34 cellular contexts compared by ENCODE assay signal in genomic region chr7:143225047-143225446, GRCh38. TPM values are rescaled to one million over a fixed set of nuclear protein-coding genes. Genes with fewer than 3 reads are reported as not detected.
"Had no signal": no experiment of that assay in that cellular context is flagged by ENCODE, and none has a peak within 500 bp of the region (broad histone marks: within the 10 kb centered on the region; RNA-seq: fewer than 3 reads in every experiment).

No MANE protein-coding gene starts in this region.

- H3K4me1 ChIP-seq: right atrium auricular region, right lobe of liver, upper lobe of right lung had no signal

- H3K79me2 ChIP-seq: hepatocyte had no signal

- H3K4me2 ChIP-seq: hepatocyte, smooth muscle cell had no signal

- H2AFZ ChIP-seq: hepatocyte had no signal

- H3K27me3 ChIP-seq: hepatocyte, right atrium auricular region, right lobe of liver, tibial nerve, upper lobe of right lung had no signal

- H3K4me1 Mint-ChIP-seq: nephron; neural crest cell; stimulated activated naive CD8-positive, alpha-beta T cell treated with anti-CD3 and anti-CD28 coated beads, Interleukin-15, amount 100 ng/mL, for 72 hours had no signal

- H3K36me3 Mint-ChIP-seq: naive thymus-derived CD8-positive, alpha-beta T cell; stimulated activated memory B cell treated with anti-CD40 and anti-IgM and Interleukin-4, amounts not matched to agents 10 μg/mL and 1 μg/mL and 100 μg/mL, for 72 hours had no signal

- H3K36me3 ChIP-seq: heart right ventricle, left ventricle myocardium inferior, right atrium auricular region, right lobe of liver, tibial nerve, upper lobe of right lung had no signal

- H3K9me3 ChIP-seq: heart right ventricle, left ventricle myocardium inferior, right atrium auricular region, right lobe of liver, tibial nerve, upper lobe of right lung had no signal

- ATAC-seq: heart right ventricle; naive thymus-derived CD8-positive, alpha-beta T cell; right lobe of liver; stimulated activated memory B cell treated with anti-CD40 and anti-IgM and Interleukin-4, amounts not matched to agents 10 μg/mL and 1 μg/mL and 100 μg/mL, for 72 hours; stimulated activated naive CD8-positive, alpha-beta T cell treated with anti-CD3 and anti-CD28 coated beads, Interleukin-15, amount 100 ng/mL, for 72 hours; upper lobe of right lung had no signal

- H3K9me3 Mint-ChIP-seq: naive thymus-derived CD8-positive, alpha-beta T cell; nephron; neural crest cell; stimulated activated memory B cell treated with anti-CD40 and anti-IgM and Interleukin-4, amounts not matched to agents 10 μg/mL and 1 μg/mL and 100 μg/mL, for 72 hours; stimulated activated naive CD8-positive, alpha-beta T cell treated with anti-CD3 and anti-CD28 coated beads, Interleukin-15, amount 100 ng/mL, for 72 hours had no signal

- DNase-seq: heart right ventricle; islet precursor cell; left ventricle myocardium inferior; midbrain; naive thymus-derived CD8-positive, alpha-beta T cell; nucleus accumbens; right lobe of liver; stimulated activated CD4-positive, alpha-beta T cell treated with anti-CD3 and anti-CD28 coated beads, Interleukin-1b, Interleukin-23, amount 100 ng/mL, for 48 hours; stimulated activated CD4-positive, alpha-beta T cell treated with anti-CD3 and anti-CD28 coated beads, Interleukin-2, amount 100 ng/mL, for 48 hours; stimulated activated CD4-positive, alpha-beta T cell treated with anti-CD3 and anti-CD28 coated beads, Interleukin-4, amount 100 ng/mL, for 4 hours; stimulated activated CD8-positive, alpha-beta memory T cell treated with anti-CD3 and anti-CD28 coated beads, Interleukin-4, amount 100 ng/mL, for 48 hours; stimulated activated naive CD4-positive, alpha-beta T cell treated with Interleukin-2 at 50 U/mL for 16 hours; stimulated activated naive CD8-positive, alpha-beta T cell treated with anti-CD3 and anti-CD28 coated beads, Interleukin-15, amount 100 ng/mL, for 72 hours; substantia nigra; upper lobe of right lung had no signal

- H3K4me3 Mint-ChIP-seq: naive thymus-derived CD8-positive, alpha-beta T cell; nephron; neural crest cell; stimulated activated memory B cell treated with anti-CD40 and anti-IgM and Interleukin-4, amounts not matched to agents 10 μg/mL and 1 μg/mL and 100 μg/mL, for 72 hours; stimulated activated naive CD8-positive, alpha-beta T cell treated with anti-CD3 and anti-CD28 coated beads, Interleukin-15, amount 100 ng/mL, for 72 hours had no signal

- H3K27ac ChIP-seq: heart right ventricle, hepatocyte, left ventricle myocardium inferior, right atrium auricular region, right lobe of liver, tibial nerve, upper lobe of right lung had no signal

- H3K27ac Mint-ChIP-seq: naive thymus-derived CD8-positive, alpha-beta T cell; nephron; progenitor cell of endocrine pancreas; stimulated activated memory B cell treated with anti-CD40 and anti-IgM and Interleukin-4, amounts not matched to agents 10 μg/mL and 1 μg/mL and 100 μg/mL, for 72 hours; stimulated activated naive CD8-positive, alpha-beta T cell treated with anti-CD3 and anti-CD28 coated beads, Interleukin-15, amount 100 ng/mL, for 72 hours had no signal

- H3K4me3 ChIP-seq: heart right ventricle, hepatocyte, left ventricle myocardium inferior, lung, right atrium auricular region, right lobe of liver, smooth muscle cell, tibial nerve, upper lobe of right lung had no signal

RNA-seq across cellular contexts. Expression of gene TAS2R40, which starts 3.2 kb away (rescaled TPM):
- total RNA-seq: heart right ventricle; hepatocyte; kidney epithelial cell; left ventricle myocardium inferior; lower leg skin; lung; mesenteric fat pad; mucosa of gallbladder; naive thymus-derived CD8-positive, alpha-beta T cell; neural crest cell; osteoblast; progenitor cell of endocrine pancreas; pulmonary artery endothelial cell; renal cortical epithelial cell; right atrium auricular region; right lobe of liver; skeletal muscle tissue; smooth muscle cell; temporal lobe; tibial nerve; upper lobe of right lung had no signal
- polyA plus RNA-seq: heart right ventricle; hepatocyte; naive thymus-derived CD8-positive, alpha-beta T cell; smooth muscle cell; thymus had no signal

RNA-seq across cellular contexts. Expression of gene TAS2R39, which starts 41.8 kb away (rescaled TPM):
- total RNA-seq: heart right ventricle; hepatocyte; kidney epithelial cell; left ventricle myocardium inferior; lower leg skin; lung; mesenteric fat pad; mucosa of gallbladder; naive thymus-derived CD8-positive, alpha-beta T cell; neural crest cell; osteoblast; progenitor cell of endocrine pancreas; pulmonary artery endothelial cell; renal cortical epithelial cell; right atrium auricular region; right lobe of liver; skeletal muscle tissue; smooth muscle cell; temporal lobe; tibial nerve; upper lobe of right lung had no signal
- polyA plus RNA-seq: heart right ventricle; hepatocyte; lung; naive thymus-derived CD8-positive, alpha-beta T cell; smooth muscle cell; thymus had no signal

RNA-seq across cellular contexts. Expression of gene TMEM139, which starts 59.7 kb away (rescaled TPM):
- total RNA-seq: osteoblast, pulmonary artery endothelial cell, temporal lobe had no signal
